14 cellular contexts compared by ENCODE assay signal in the genomic region with DNA sequence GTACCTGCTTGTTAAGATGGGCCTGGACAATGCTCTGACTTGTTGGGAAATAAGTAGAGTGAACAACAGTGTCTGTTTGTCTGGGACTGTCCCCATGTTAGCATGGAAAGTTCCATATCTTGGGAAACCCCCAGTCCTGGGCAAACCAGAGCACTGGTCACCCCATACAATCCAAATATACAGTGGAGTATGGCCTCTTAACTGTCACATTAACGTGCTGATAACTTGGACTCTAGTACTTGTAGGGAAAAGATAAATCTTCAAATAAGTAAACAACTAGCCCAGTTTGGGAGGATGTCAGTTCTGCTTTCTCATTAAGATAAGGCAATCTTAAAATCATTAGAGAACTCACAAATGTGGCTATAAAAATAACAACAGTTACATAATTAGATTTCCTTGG. TPM values are rescaled to one million over a fixed set of nuclear protein-coding genes. Genes with fewer than 3 reads are reported as not detected.
DNase-seq lines count a peak whose midpoint lies in the region; ATAC-seq, FAIRE-seq and TF ChIP-seq lines count a peak whose summit lies in the region.
"Had no signal": no experiment of that assay in that cellular context is flagged by ENCODE, and none has a peak within 500 bp of the region (broad histone marks: within the 10 kb centered on the region; RNA-seq: fewer than 3 reads in every experiment).

No MANE protein-coding gene starts in this region.

- DNase-seq in left ventricle myocardium inferior (no peak), right cardiac atrium (no peak), T-helper 17 cell (no peak), esophagus squamous epithelium (lab: John Stamatoyannopoulos, UW) (no peak), NCI-H2081 treated with DMSO at 0.1 percent for 48 hours (lab: John Stamatoyannopoulos, UW) (no peak), GM03348 (ENCODE audit: low spot score) (no peak), kidney (no peak)
- no peak for DNase-seq in CD8-positive, alpha-beta T cell
- DNase-seq: AML-193, DMS79, NCI-H1092, NCI-H446, trophoblast cell had no signal

- WGBS in right cardiac atrium = 11% methylated on average over 1 of the region's 1 CpG
- 40 to 63% methylated on average over 1 of the region's 1 CpG for WGBS in esophagus squamous epithelium, 2 donors

- CTCF ChIA-PET in CD8-positive, alpha-beta T cell (lab: Charles Lee) = no interaction called here

- H3K4me3 Mint-ChIP-seq in T-helper 17 cell = no peak overlapping the region
- no peak overlapping the region for H3K4me3 Mint-ChIP-seq in CD8-positive, alpha-beta T cell

- TF ChIP-seq CTCF in left ventricle myocardium inferior (IDR thresholded peaks at IDR 0.05; ENCODE audit: borderline replicate concordance) = no peak
- TF ChIP-seq CTCF in esophagus squamous epithelium (IDR thresholded peaks at IDR 0.05) = no peak
- no peak for TF ChIP-seq CTCF in CD8-positive, alpha-beta T cell (IDR thresholded peaks at IDR 0.05)
- TF ChIP-seq CTCF in kidney (IDR thresholded peaks at IDR 0.05; ENCODE audit: borderline replicate concordance, extremely low read depth, insufficient read depth) = no peak

- no peak for FAIRE-seq in kidney (lab: Jason Lieb, UNC)
- FAIRE-seq: keratinocyte had no signal

- H3K36me3 ChIP-seq in left ventricle myocardium inferior = no peaks in the 10 kb centered on the region
- no peaks in the 10 kb centered on the region for H3K36me3 ChIP-seq in esophagus squamous epithelium
- no peaks in the 10 kb centered on the region for H3K36me3 ChIP-seq in CD8-positive, alpha-beta T cell (ENCODE audit: insufficient read depth, low read length)
- H3K36me3 ChIP-seq in kidney (ENCODE audit: control insufficient read depth in 1 of 2, insufficient read depth in 2 of 2, low read length in 2 of 2) = no peaks in the 10 kb centered on the region

- H3K27me3 Mint-ChIP-seq in T-helper 17 cell = no peaks in the 10 kb centered on the region
- no peaks in the 10 kb centered on the region for H3K27me3 Mint-ChIP-seq in CD8-positive, alpha-beta T cell (ENCODE audit: low read depth)

- H3K4me3 ChIP-seq in left ventricle myocardium inferior (no peak overlapping the region), right cardiac atrium (ENCODE audit: low read length) (no peak overlapping the region), esophagus squamous epithelium (no peak overlapping the region), kidney (ENCODE audit: low read length in 2 of 2) (no peak overlapping the region)
- no peak overlapping the region for H3K4me3 ChIP-seq in CD8-positive, alpha-beta T cell (ENCODE audit: low read depth, low read length)

- H3K4me1 ChIP-seq in left ventricle myocardium inferior (peaks cover 51% of the 10 kb centered on the region), right cardiac atrium (ENCODE audit: control insufficient read depth, insufficient read depth, low read length) (peaks cover 3% of the 10 kb centered on the region), esophagus squamous epithelium (peaks cover 31 to 78% (median 38%) of the 10 kb centered on the region in 3 donors), kidney (ENCODE audit: control insufficient read depth in 1 of 2, insufficient read depth in 1 of 2, low read depth in 1 of 2, low read length in 2 of 2) (peaks cover 0 to 4% of the 10 kb centered on the region in 2 donors)
- peaks cover 26% of the 10 kb centered on the region for H3K4me1 ChIP-seq in CD8-positive, alpha-beta T cell (ENCODE audit: insufficient read depth, low read length)

- TF ChIP-seq POLR2A in esophagus squamous epithelium (IDR thresholded peaks at IDR 0.05) = no peak

- peaks cover 34% of the 10 kb centered on the region for H3K4me1 Mint-ChIP-seq in T-helper 17 cell
- peaks cover 36% of the 10 kb centered on the region for H3K4me1 Mint-ChIP-seq in CD8-positive, alpha-beta T cell (ENCODE audit: low read depth)

- intact Hi-C loops in left ventricle myocardium inferior (cut with micrococcal nuclease) (no loop called here), right cardiac atrium (cut with DNase I) (no loop called here), esophagus squamous epithelium (cut with DNase I) (loop anchor here (10.0 kb wide), 1 partner anchor 47 kb away; the partner anchor contains the start of gene JAK2), kidney (cut with DNase I) (no loop called here)
- intact Hi-C loops in CD8-positive, alpha-beta T cell (cut with DNase I, micrococcal nuclease) = no loop called here

- peaks cover 4% of the 10 kb centered on the region for H3K36me3 Mint-ChIP-seq in T-helper 17 cell (ENCODE audit: low read depth)
- H3K36me3 Mint-ChIP-seq in CD8-positive, alpha-beta T cell = no peaks in the 10 kb centered on the region

- no peaks in the 10 kb centered on the region for H3K27me3 ChIP-seq in left ventricle myocardium inferior (ENCODE audit: low read depth)
- H3K27me3 ChIP-seq in right cardiac atrium (ENCODE audit: control insufficient read depth, insufficient read depth) = no peaks in the 10 kb centered on the region
- H3K27me3 ChIP-seq in esophagus squamous epithelium = no peaks in the 10 kb centered on the region
- H3K27me3 ChIP-seq in CD8-positive, alpha-beta T cell (ENCODE audit: insufficient read depth, low read length) = no peaks in the 10 kb centered on the region

- no peak for ATAC-seq in right cardiac atrium
- ATAC-seq in T-helper 17 cell = no peak
- ATAC-seq in CD8-positive, alpha-beta T cell = no peak

- POLR2A ChIA-PET in CD8-positive, alpha-beta T cell (lab: Charles Lee) = no interaction called here

- H3K27ac ChIP-seq in left ventricle myocardium inferior (replicated peaks) (peak overlapping the region; percentile 55), right cardiac atrium (ENCODE audit: low read length) (no peak overlapping the region), esophagus squamous epithelium (peak overlapping the region in 3 of 4 donors; percentile 10 to 68 (median 19)), kidney (ENCODE audit: low read depth in 2 of 2, low read length in 2 of 2) (no peak overlapping the region)
- no peak overlapping the region for H3K27ac ChIP-seq in CD8-positive, alpha-beta T cell (ENCODE audit: low read depth, low read length)

- H3K27ac Mint-ChIP-seq in T-helper 17 cell = peak overlapping the region; percentile 75
- no peak overlapping the region for H3K27ac Mint-ChIP-seq in CD8-positive, alpha-beta T cell

- no peaks in the 10 kb centered on the region for H3K9me3 Mint-ChIP-seq in CD8-positive, alpha-beta T cell

- no peaks in the 10 kb centered on the region for H3K9me3 ChIP-seq in left ventricle myocardium inferior (replicated peaks)
- H3K9me3 ChIP-seq in right cardiac atrium (ENCODE audit: control insufficient read depth, low read length) = no peaks in the 10 kb centered on the region
- no peaks in the 10 kb centered on the region for H3K9me3 ChIP-seq in T-helper 17 cell (ENCODE audit: control insufficient read depth, low read length, poor library complexity, severe bottlenecking)
- H3K9me3 ChIP-seq in esophagus squamous epithelium = no peaks in the 10 kb centered on the region
- no peaks in the 10 kb centered on the region for H3K9me3 ChIP-seq in CD8-positive, alpha-beta T cell (ENCODE audit: low read length)
- H3K9me3 ChIP-seq in kidney (ENCODE audit: control insufficient read depth in 1 of 2, low read length in 2 of 2) = no peaks in the 10 kb centered on the region

- no peak overlapping the region for H3K9ac ChIP-seq in kidney (ENCODE audit: low read length in 2 of 2)

RNA-seq across cellular contexts. Expression of gene JAK2, which starts 47.6 kb away (rescaled TPM):
- total RNA-seq in left ventricle myocardium inferior (28.7 TPM), right cardiac atrium (10 to 100 TPM; 10.4 to 14.6 (median 12.2) TPM), T-helper 17 cell (10 to 100 TPM; 14.6 TPM), esophagus squamous epithelium (10 to 100 TPM; 11.1 to 18.9 (median 11.9) TPM), kidney (23.3 TPM)
- polyA plus RNA-seq in right cardiac atrium (4.5 TPM), kidney (ENCODE audit: insufficient read depth, low read depth, low replicate concordance) (4.5 TPM)
- total RNA-seq in CD8-positive, alpha-beta T cell = 1 to 10 TPM; 4.6 to 6.1 TPM

Comparison
In these comparisons a context has a peak if more than half of its experiments do, and no peak if none do; other contexts are left out.
1. H3K27ac ChIP-seq: peak in left ventricle myocardium inferior (single experiment) and esophagus squamous epithelium (3 of 4); none in right cardiac atrium (single experiment), CD8-positive, alpha-beta T cell (single experiment) and kidney (0 of 2).